14 cellular contexts compared by ENCODE assay signal in the genomic region with DNA sequence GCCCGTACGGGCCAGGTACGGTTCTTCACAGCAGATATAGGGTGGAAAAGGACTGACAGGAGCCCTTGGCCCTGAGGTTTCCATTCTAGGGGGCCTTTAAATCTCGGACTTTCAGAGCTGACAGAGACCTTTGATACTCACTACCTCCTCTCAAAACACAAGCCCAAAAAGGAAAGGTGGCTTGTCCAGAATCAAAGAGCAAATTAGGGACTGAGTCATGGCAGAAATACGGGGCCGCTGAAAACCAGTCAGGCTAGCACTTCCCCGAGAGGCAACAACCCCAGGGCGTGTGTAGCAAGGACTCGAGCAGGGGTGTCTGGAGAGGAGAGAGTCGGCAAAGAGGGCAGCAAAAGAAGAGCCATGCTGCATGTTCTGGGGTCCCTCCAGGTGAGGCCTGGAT. TPM values are rescaled to one million over a fixed set of nuclear protein-coding genes. Genes with fewer than 3 reads are reported as not detected.
"Had no signal": no experiment of that assay in that cellular context is flagged by ENCODE, and none has a peak within 500 bp of the region (broad histone marks: within the 10 kb centered on the region; RNA-seq: fewer than 3 reads in every experiment).

No MANE protein-coding gene starts in this region.

RNA-seq across cellular contexts. Expression of a gene that starts 24.7 kb away (rescaled TPM):
- total RNA-seq: activated B cell treated with CpG ODN at 0.5 μM for 24 hours; activated CD4-positive, alpha-beta memory T cell treated with anti-CD3 and anti-CD28 coated beads for 36 hours; activated CD4-positive, alpha-beta memory T cell treated with anti-CD3 and anti-CD28 coated beads, Interleukin-2, amount 10 ng/mL, durations not matched to agents 7 days and 5 days; activated CD4-positive, alpha-beta T cell treated with anti-CD3 and anti-CD28 coated beads for 36 hours; activated CD4-positive, alpha-beta T cell treated with anti-CD3 and anti-CD28 coated beads, Interleukin-2, amount 10 ng/mL, durations not matched to agents 7 days and 5 days; activated CD8-positive, alpha-beta memory T cell treated with anti-CD3 and anti-CD28 coated beads for 36 hours; activated CD8-positive, alpha-beta memory T cell treated with anti-CD3 and anti-CD28 coated beads, Interleukin-2, amount 10 ng/mL, durations not matched to agents 7 days and 5 days; activated CD8-positive, alpha-beta T cell treated with anti-CD3 and anti-CD28 coated beads for 36 hours; activated CD8-positive, alpha-beta T cell treated with anti-CD3 and anti-CD28 coated beads, Interleukin-2, amount 10 ng/mL, durations not matched to agents 7 days and 5 days; T-cell; T-helper 1 cell treated with Interleukin-12 subunit alpha and Interleukin-12 subunit beta and Interleukin-4 antibody, amounts not matched to agents 30 ng/mL and 1 ng/mL, for 36 hours; T-helper 17 cell; T-helper 2 cell treated with Interferon-gamma antibody and Interleukin-4, amounts not matched to agents 100 ng/mL and 5 ng/mL, for 36 hours; WTC11 had no signal

RNA-seq across cellular contexts. Expression of a gene that starts 33.4 kb away (rescaled TPM):
- total RNA-seq: activated B cell treated with CpG ODN at 0.5 μM for 24 hours; activated CD4-positive, alpha-beta memory T cell treated with anti-CD3 and anti-CD28 coated beads for 36 hours; activated CD4-positive, alpha-beta memory T cell treated with anti-CD3 and anti-CD28 coated beads, Interleukin-2, amount 10 ng/mL, durations not matched to agents 7 days and 5 days; activated CD4-positive, alpha-beta T cell treated with anti-CD3 and anti-CD28 coated beads for 36 hours; activated CD4-positive, alpha-beta T cell treated with anti-CD3 and anti-CD28 coated beads, Interleukin-2, amount 10 ng/mL, durations not matched to agents 7 days and 5 days; activated CD8-positive, alpha-beta memory T cell treated with anti-CD3 and anti-CD28 coated beads for 36 hours; activated CD8-positive, alpha-beta memory T cell treated with anti-CD3 and anti-CD28 coated beads, Interleukin-2, amount 10 ng/mL, durations not matched to agents 7 days and 5 days; activated CD8-positive, alpha-beta T cell treated with anti-CD3 and anti-CD28 coated beads for 36 hours; activated CD8-positive, alpha-beta T cell treated with anti-CD3 and anti-CD28 coated beads, Interleukin-2, amount 10 ng/mL, durations not matched to agents 7 days and 5 days; T-cell; T-helper 1 cell treated with Interleukin-12 subunit alpha and Interleukin-12 subunit beta and Interleukin-4 antibody, amounts not matched to agents 30 ng/mL and 1 ng/mL, for 36 hours; T-helper 17 cell; T-helper 2 cell treated with Interferon-gamma antibody and Interleukin-4, amounts not matched to agents 100 ng/mL and 5 ng/mL, for 36 hours; WTC11 had no signal
